Comparison of ENCODE assay signal across 8 cellular contexts in genomic region chr12:1595026-1595561, GRCh38. TPM values are rescaled to one million over a fixed set of nuclear protein-coding genes. Genes with fewer than 3 reads are reported as not detected.
A peak's percentile ranks its signal among the peaks of the same experiment; 100 is the strongest.
DNase-seq lines count a peak whose midpoint lies in the region; ATAC-seq and TF ChIP-seq lines count a peak whose summit lies in the region.

No MANE protein-coding gene starts in this region.

- peak overlapping the region; percentile 92 for H3K27ac Mint-ChIP-seq in activated CD4-positive, alpha-beta T cell treated with anti-CD3 and anti-CD28 coated beads for 36 hours
- no peak overlapping the region for H3K27ac Mint-ChIP-seq in WTC11

- no peak for ATAC-seq in activated CD4-positive, alpha-beta T cell treated with anti-CD3 and anti-CD28 coated beads for 36 hours
- ATAC-seq in WTC11 (no peak), HG03175 (IDR thresholded peaks at IDR 0.05; ENCODE audit: unreplicated experiment) (no peak), HG02973 (IDR thresholded peaks at IDR 0.05; ENCODE audit: unreplicated experiment) (no peak)

- peaks cover 31% of the 10 kb centered on the region for H3K4me1 Mint-ChIP-seq in activated CD4-positive, alpha-beta T cell treated with anti-CD3 and anti-CD28 coated beads for 36 hours
- H3K4me1 Mint-ChIP-seq in WTC11: peaks cover 42% of the 10 kb centered on the region

- H3K36me3 Mint-ChIP-seq in activated CD4-positive, alpha-beta T cell treated with anti-CD3 and anti-CD28 coated beads for 36 hours (ENCODE audit: low read depth): peaks cover 16% of the 10 kb centered on the region
- no peaks in the 10 kb centered on the region for H3K36me3 Mint-ChIP-seq in WTC11

- CTCF ChIA-PET in activated CD4-positive, alpha-beta T cell treated with anti-CD3 and anti-CD28 coated beads for 36 hours (lab: Charles Lee): interaction anchor here (0.6 to 3.5 kb wide), 4 partner anchors 8 to 469 kb away, joined by 3 to 25 read pairs (median 3); no protein-coding TSS in a partner anchor
- CTCF ChIA-PET in WTC11 (lab: Charles Lee): interaction anchor here (0.7 to 2.8 kb wide), 7 partner anchors 11 to 477 kb away, joined by 3 to 12 read pairs (median 3); no protein-coding TSS in a partner anchor

- TF ChIP-seq CTCF in WTC11 (IDR thresholded peaks at IDR 0.05): no peak

- POLR2A ChIA-PET in activated CD4-positive, alpha-beta T cell treated with anti-CD3 and anti-CD28 coated beads for 36 hours (lab: Charles Lee): no interaction called here
- POLR2A ChIA-PET in WTC11 (lab: Charles Lee): no interaction called here

- no peaks in the 10 kb centered on the region for H3K9me3 Mint-ChIP-seq in activated CD4-positive, alpha-beta T cell treated with anti-CD3 and anti-CD28 coated beads for 36 hours (ENCODE audit: low read depth)
- no peaks in the 10 kb centered on the region for H3K9me3 Mint-ChIP-seq in WTC11

- intact Hi-C loops in activated CD4-positive, alpha-beta T cell treated with anti-CD3 and anti-CD28 coated beads for 36 hours (cut with DNase I, micrococcal nuclease): loop anchor here in 1 of 2 experiments (2.0 kb wide), 2 partner anchors 96 to 1206 kb away; partner anchors contain the start of genes ADIPOR2 and KDM5A

- peak overlapping the region; percentile 98 for H3K4me3 Mint-ChIP-seq in activated CD4-positive, alpha-beta T cell treated with anti-CD3 and anti-CD28 coated beads for 36 hours
- H3K4me3 Mint-ChIP-seq in WTC11: peak overlapping the region; percentile 86

- DNase-seq in activated CD4-positive, alpha-beta T cell treated with anti-CD3 and anti-CD28 coated beads for 36 hours: no peak
- DNase-seq in activated CD4-positive, alpha-beta T cell treated with anti-CD3 and anti-CD28 coated beads for 48 hours: no peak
- DNase-seq in WTC11 (ENCODE audit: low spot score) (no peak), globus pallidus (ENCODE audit: low spot score) (peak; percentile 79), putamen (ENCODE audit: low spot score) (peak; percentile 59), foreskin melanocyte (no peak)

- H3K27me3 Mint-ChIP-seq in activated CD4-positive, alpha-beta T cell treated with anti-CD3 and anti-CD28 coated beads for 36 hours: no peaks in the 10 kb centered on the region
- H3K27me3 Mint-ChIP-seq in WTC11 (ENCODE audit: low read depth): peaks cover 49% of the 10 kb centered on the region

TF ChIP-seq in WTC11, 78 proteins besides CTCF, POLR2A, EP300 and RAD21:
- TF ChIP-seq IRF1 (CRISPR knock-in tag; IDR thresholded peaks at IDR 0.05): no peak
- no peak for TF ChIP-seq ELF4 (CRISPR knock-in tag; IDR thresholded peaks at IDR 0.05; ENCODE audit: low read depth)
- no peak for TF ChIP-seq MXD4 (CRISPR knock-in tag; IDR thresholded peaks at IDR 0.05; ENCODE audit: borderline replicate concordance)
- TF ChIP-seq ERG (CRISPR knock-in tag; IDR thresholded peaks at IDR 0.05): no peak
- TF ChIP-seq USF1 (CRISPR knock-in tag; IDR thresholded peaks at IDR 0.05): no peak
- no peak for TF ChIP-seq NR1H2 (CRISPR knock-in tag; IDR thresholded peaks at IDR 0.05)

RNA-seq across cellular contexts. Expression of gene FBXL14, which starts 0.7 kb away (rescaled TPM):
- 10 to 100 TPM; 17.0 to 17.8 TPM for total RNA-seq in activated CD4-positive, alpha-beta T cell treated with anti-CD3 and anti-CD28 coated beads for 36 hours
- total RNA-seq in WTC11 (2021): 12.0 to 14.6 TPM (median 12.9 TPM) in 3 replicates

RNA-seq across cellular contexts. Expression of gene WNT5B, which starts 33.9 kb away (rescaled TPM):
- not detected for total RNA-seq in activated CD4-positive, alpha-beta T cell treated with anti-CD3 and anti-CD28 coated beads for 36 hours
- 4.3 to 4.6 TPM (median 4.5 TPM) in 3 replicates for total RNA-seq in WTC11 (2021)

Comparison
In these comparisons a context has a peak if more than half of its experiments do, and no peak if none do; other contexts are left out.
1. DNase-seq: peak in globus pallidus (single experiment) and putamen (single experiment); none in activated CD4-positive, alpha-beta T cell treated with anti-CD3 and anti-CD28 coated beads for 36 hours (single experiment), activated CD4-positive, alpha-beta T cell treated with anti-CD3 and anti-CD28 coated beads for 48 hours (single experiment), WTC11 (single experiment) and foreskin melanocyte (single experiment).